16 cellular contexts compared by ENCODE assay signal in the genomic region with DNA sequence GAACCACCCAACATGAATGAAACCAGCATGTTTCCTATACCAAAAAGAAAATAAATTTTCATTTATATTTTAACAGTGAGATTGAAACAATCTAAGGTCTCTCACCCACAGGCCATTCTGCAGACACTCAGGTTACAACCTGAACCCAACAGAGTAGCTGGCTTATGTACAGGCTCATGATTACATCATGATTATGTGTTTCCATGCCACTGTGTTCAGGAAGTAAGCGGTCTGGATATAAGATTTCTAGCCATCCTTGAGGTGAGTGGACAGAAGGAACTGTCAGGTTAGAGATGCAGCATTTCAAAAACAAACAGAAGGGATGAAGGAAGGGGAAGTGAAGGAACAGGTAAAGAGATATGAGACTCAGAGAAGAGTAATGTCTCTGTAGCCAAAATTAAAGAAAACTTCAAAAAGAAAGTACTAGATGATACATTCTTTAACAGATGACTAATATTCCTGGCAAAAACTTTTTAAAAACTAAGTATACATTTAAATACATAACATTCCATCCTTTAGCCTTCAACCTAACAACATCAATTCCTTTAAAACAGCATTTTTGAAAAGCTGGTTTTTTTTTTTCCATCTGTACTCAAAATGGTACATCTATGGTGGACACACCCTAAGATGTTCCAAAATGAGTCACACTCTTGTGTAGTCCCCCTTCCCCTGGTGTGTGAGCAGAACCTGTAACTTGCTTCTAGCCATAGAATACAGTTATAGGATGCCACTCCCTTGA.
DNase-seq lines count a peak whose midpoint lies in the region; ATAC-seq, FAIRE-seq and TF ChIP-seq lines count a peak whose summit lies in the region.
"Had no signal": no experiment of that assay in that cellular context is flagged by ENCODE, and none has a peak within 500 bp of the region (broad histone marks: within the 10 kb centered on the region; RNA-seq: fewer than 3 reads in every experiment).

No MANE protein-coding gene starts in this region.

- CTCF ChIA-PET in CD4-positive, alpha-beta memory T cell (lab: Charles Lee; ENCODE audit: partially characterized antibody): no interaction called here

- H3K27me3 ChIP-seq in ACC112 (ENCODE audit: insufficient read depth, low read length): no peaks in the 10 kb centered on the region
- no peaks in the 10 kb centered on the region for H3K27me3 ChIP-seq in bronchial epithelial cell (ENCODE audit: control insufficient read depth, insufficient read depth, low read length)
- no peaks in the 10 kb centered on the region for H3K27me3 ChIP-seq in keratinocyte (ENCODE audit: control insufficient read depth, extremely low read depth, insufficient read depth, low read length)
- H3K27me3 ChIP-seq in CD4-positive, alpha-beta memory T cell (ENCODE audit: insufficient read depth, low read length): no peaks in the 10 kb centered on the region

- no peak overlapping the region for H3K4me3 Mint-ChIP-seq in CD4-positive, alpha-beta memory T cell
- no peak overlapping the region for H3K4me3 Mint-ChIP-seq in effector memory CD8-positive, alpha-beta T cell
- H3K4me3 Mint-ChIP-seq: activated T-helper 1 cell treated with anti-CD3 and anti-CD28 coated beads, Interleukin-12 subunit alpha, Interleukin-12 subunit beta, Interleukin-2, Interleukin-4 antibody, amounts not matched to agents 30 ng/mL and 10 ng/mL and 1 ng/mL, durations not matched to agents 14 hours and 24 hours and 36 hours; central memory CD8-positive, alpha-beta T cell; nephron progenitor cell; T-cell had no signal

- H3K4me3 ChIP-seq in ACC112 (ENCODE audit: low read depth, low read length) (peak overlapping the region; percentile 17), bronchial epithelial cell (ENCODE audit: low read depth, low read length) (no peak overlapping the region), keratinocyte (ENCODE audit: control insufficient read depth in 2 of 3, extremely low read depth in 1 of 3, insufficient read depth in 2 of 3, low read depth in 1 of 3, low read length in 3 of 3) (peak overlapping the region in 1 of 3 experiments; percentile 33)
- no peak overlapping the region for H3K4me3 ChIP-seq in CD4-positive, alpha-beta memory T cell (ENCODE audit: low read length in 2 of 2)

- H3K27ac Mint-ChIP-seq in CD4-positive, alpha-beta memory T cell: no peak overlapping the region
- H3K27ac Mint-ChIP-seq in effector memory CD8-positive, alpha-beta T cell: no peak overlapping the region
- H3K27ac Mint-ChIP-seq: activated T-helper 1 cell treated with anti-CD3 and anti-CD28 coated beads, Interleukin-12 subunit alpha, Interleukin-12 subunit beta, Interleukin-2, Interleukin-4 antibody, amounts not matched to agents 30 ng/mL and 10 ng/mL and 1 ng/mL, durations not matched to agents 14 hours and 24 hours and 36 hours; nephron progenitor cell; T-cell had no signal

- H3K27ac ChIP-seq in ACC112 (ENCODE audit: low read depth, low read length): peak overlapping the region; percentile 98
- peak overlapping the region; percentile 52 for H3K27ac ChIP-seq in keratinocyte (ENCODE audit: control insufficient read depth, insufficient read depth, low read length)
- no peak overlapping the region for H3K27ac ChIP-seq in CD4-positive, alpha-beta memory T cell (ENCODE audit: low read depth, low read length)

- H3K9me3 Mint-ChIP-seq in CD4-positive, alpha-beta memory T cell: peaks cover 0 to 6% (median 2%) of the 10 kb centered on the region in 8 donors
- peaks cover 0 to 2% of the 10 kb centered on the region in 2 donors for H3K9me3 Mint-ChIP-seq in effector memory CD8-positive, alpha-beta T cell
- H3K9me3 Mint-ChIP-seq: activated T-helper 1 cell treated with anti-CD3 and anti-CD28 coated beads, Interleukin-12 subunit alpha, Interleukin-12 subunit beta, Interleukin-2, Interleukin-4 antibody, amounts not matched to agents 30 ng/mL and 10 ng/mL and 1 ng/mL, durations not matched to agents 14 hours and 24 hours and 36 hours had no signal

- DNase-seq in LHCN-M2 (ENCODE audit: low read depth): peak; percentile 66
- peak; percentile 86 for DNase-seq in bronchial epithelial cell (ENCODE audit: low read depth)
- no peak for DNase-seq in keratinocyte (ENCODE audit: low read depth, low spot score)
- no peak for DNase-seq in CD4-positive, alpha-beta memory T cell
- no peak for DNase-seq in effector memory CD8-positive, alpha-beta T cell
- no peak for DNase-seq in NCI-H82 (lab: John Stamatoyannopoulos, UW)
- DNase-seq: activated CD4-positive, alpha-beta T cell treated with anti-CD3 and anti-CD28 coated beads for 4 hours; left cardiac atrium; nephron progenitor cell; stimulated activated CD4-positive, alpha-beta T cell treated with anti-CD3 and anti-CD28 coated beads, Interleukin-12 subunit alpha, Interleukin-12 subunit beta, amount 100 ng/mL, for 4 hours; T-cell had no signal

- H4K20me1 ChIP-seq in keratinocyte (ENCODE audit: control insufficient read depth, extremely low read depth, insufficient read depth, low read length): no peaks in the 10 kb centered on the region

- H3K36me3 ChIP-seq in ACC112 (ENCODE audit: insufficient read depth, low read length): peaks cover 25% of the 10 kb centered on the region
- no peaks in the 10 kb centered on the region for H3K36me3 ChIP-seq in bronchial epithelial cell (ENCODE audit: control insufficient read depth, insufficient read depth, low read length)
- peaks cover 0 to 1% of the 10 kb centered on the region in 2 experiments for H3K36me3 ChIP-seq in keratinocyte (ENCODE audit: control insufficient read depth in 2 of 2, extremely low read depth in 1 of 2, insufficient read depth in 2 of 2, low read length in 2 of 2)
- no peaks in the 10 kb centered on the region for H3K36me3 ChIP-seq in CD4-positive, alpha-beta memory T cell (ENCODE audit: insufficient read depth, low read length)

- H3K79me2 ChIP-seq in ACC112 (ENCODE audit: control insufficient read depth, insufficient read depth, low read length, unreplicated experiment) (peaks cover 73% of the 10 kb centered on the region), keratinocyte (ENCODE audit: control insufficient read depth, insufficient read depth, low read length) (peaks cover 10% of the 10 kb centered on the region)

- no peaks in the 10 kb centered on the region for H3K27me3 Mint-ChIP-seq in CD4-positive, alpha-beta memory T cell
- H3K27me3 Mint-ChIP-seq in effector memory CD8-positive, alpha-beta T cell: no peaks in the 10 kb centered on the region
- H3K27me3 Mint-ChIP-seq: central memory CD8-positive, alpha-beta T cell; T-cell had no signal

- no peak for ATAC-seq in HG03571 (IDR thresholded peaks at IDR 0.05; ENCODE audit: unreplicated experiment)
- no peak for ATAC-seq in effector memory CD8-positive, alpha-beta T cell (replicated peaks)
- ATAC-seq: T-cell had no signal

- no peak overlapping the region for H3K9ac ChIP-seq in keratinocyte (ENCODE audit: control insufficient read depth, extremely low read depth, insufficient read depth, low read length)

- no peak for FAIRE-seq in bronchial epithelial cell (lab: Jason Lieb, UNC)
- peak; percentile 76 for FAIRE-seq in keratinocyte (lab: Jason Lieb, UNC)
- FAIRE-seq: urothelium cell line had no signal

- dilution Hi-C loops in keratinocyte (cut with MboI; ENCODE audit: extremely low pct_ligation_motif_present, low sequenced_read_pairs): no loop called here

- POLR2A ChIA-PET in CD4-positive, alpha-beta memory T cell (lab: Charles Lee; ENCODE audit: partially characterized antibody): no interaction called here

- H3K4me2 ChIP-seq in keratinocyte (ENCODE audit: control insufficient read depth, extremely low read depth, insufficient read depth, low read depth, low read length): peak overlapping the region; percentile 71

- no peak for TF ChIP-seq CTCF in bronchial epithelial cell (IDR thresholded peaks at IDR 0.05; ENCODE audit: insufficient read depth, low read length, severe bottlenecking)
- TF ChIP-seq CTCF in keratinocyte (optimal IDR thresholded peaks at IDR 0.05 in 1 of 3, IDR thresholded peaks at IDR 0.05 in 1 of 3, conservative IDR thresholded peaks at IDR 0.05 in 1 of 3; ENCODE audit: extremely low read depth in 1 of 3, insufficient read depth in 2 of 3, low read length in 3 of 3): no peak

- H3K36me3 Mint-ChIP-seq in CD4-positive, alpha-beta memory T cell: no peaks in the 10 kb centered on the region
- no peaks in the 10 kb centered on the region for H3K36me3 Mint-ChIP-seq in effector memory CD8-positive, alpha-beta T cell (ENCODE audit: insufficient read depth)
- H3K36me3 Mint-ChIP-seq: T-cell had no signal

- H3K9me3 ChIP-seq in keratinocyte (ENCODE audit: control insufficient read depth, low read depth, low read length): no peaks in the 10 kb centered on the region
- no peaks in the 10 kb centered on the region for H3K9me3 ChIP-seq in CD4-positive, alpha-beta memory T cell (ENCODE audit: control insufficient read depth in 1 of 2, low read length in 2 of 2)

- H3K4me1 ChIP-seq in ACC112 (ENCODE audit: control insufficient read depth, insufficient read depth, low read length, unreplicated experiment) (peaks cover 90% of the 10 kb centered on the region), keratinocyte (ENCODE audit: control insufficient read depth, extremely low read depth, insufficient read depth, low read length) (peaks cover 25% of the 10 kb centered on the region)
- H3K4me1 ChIP-seq in CD4-positive, alpha-beta memory T cell (ENCODE audit: insufficient read depth, low read length): no peaks in the 10 kb centered on the region

- H2AFZ ChIP-seq in ACC112 (ENCODE audit: low read length, unreplicated experiment) (no peak overlapping the region), keratinocyte (ENCODE audit: control insufficient read depth, low read length) (peak overlapping the region; percentile 32)

- H3K9me1 ChIP-seq in keratinocyte (ENCODE audit: control insufficient read depth, extremely low read depth, insufficient read depth, low read length): no peaks in the 10 kb centered on the region

- H3K4me1 Mint-ChIP-seq in CD4-positive, alpha-beta memory T cell: no peaks in the 10 kb centered on the region
- H3K4me1 Mint-ChIP-seq in effector memory CD8-positive, alpha-beta T cell (ENCODE audit: low read depth in 2 of 2): no peaks in the 10 kb centered on the region
- H3K4me1 Mint-ChIP-seq: central memory CD8-positive, alpha-beta T cell; nephron progenitor cell; T-cell had no signal

- intact Hi-C loops in CD4-positive, alpha-beta memory T cell (cut with micrococcal nuclease): no loop called here

Comparison
In these comparisons a context has a peak if more than half of its experiments do, and no peak if none do; other contexts are left out.
1. DNase-seq: peak in LHCN-M2 (single experiment) and bronchial epithelial cell (single experiment); none in keratinocyte (single experiment), CD4-positive, alpha-beta memory T cell (0 of 5), effector memory CD8-positive, alpha-beta T cell (0 of 3) and NCI-H82 (single experiment).